Comparison of ENCODE assay signal across 7 cellular contexts in the genomic region with DNA sequence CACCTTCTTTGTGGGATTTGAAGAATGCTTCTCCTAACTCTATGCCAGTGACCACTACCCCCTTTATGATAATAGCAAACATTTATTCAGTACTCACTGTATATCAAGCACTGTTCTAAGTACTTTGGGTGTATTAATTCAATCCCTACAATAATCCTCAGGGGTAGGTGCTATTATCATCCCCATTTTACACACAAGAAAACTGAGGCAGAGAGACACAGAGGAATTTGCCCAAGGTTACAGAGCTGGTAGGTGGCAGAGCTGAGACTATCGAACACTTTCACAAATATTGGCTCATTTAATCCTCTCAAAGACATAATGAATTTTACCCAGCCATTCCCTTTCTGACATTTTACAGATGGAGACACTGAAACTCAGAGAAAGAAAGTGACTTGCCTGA.
"Had no signal": no experiment of that assay in that cellular context is flagged by ENCODE, and none has a peak within 500 bp of the region (broad histone marks: within the 10 kb centered on the region; RNA-seq: fewer than 3 reads in every experiment).

No MANE protein-coding gene starts in this region.

- H3K4me1 Mint-ChIP-seq: IgD-negative memory B cell had no signal

- DNase-seq: IMR-90, KBM-7, KG1 had no signal

- H3K27me3 Mint-ChIP-seq: IgD-negative memory B cell had no signal

- FAIRE-seq: HTR-8/SVneo had no signal

- H3K4me2 ChIP-seq: KMS-11 had no signal

- H3K9me3 Mint-ChIP-seq: IgD-negative memory B cell had no signal

- H3K27ac Mint-ChIP-seq: IgD-negative memory B cell had no signal

- H3K4me3 Mint-ChIP-seq: IgD-negative memory B cell had no signal

- H3K9ac ChIP-seq: KMS-11 had no signal

- H3K27ac ChIP-seq: HL-60, KMS-11 had no signal
